In genomic region chr2:217270801-217271121, GRCh38 we compare ENCODE assay signal across 20 cellular contexts.
DNase-seq lines count a peak whose midpoint lies in the region; ATAC-seq and TF ChIP-seq lines count a peak whose summit lies in the region.
"Had no signal": no experiment of that assay in that cellular context is flagged by ENCODE, and none has a peak within 500 bp of the region (broad histone marks: within the 10 kb centered on the region; RNA-seq: fewer than 3 reads in every experiment).

No MANE protein-coding gene starts in this region.

- no peak for TF ChIP-seq POLR2A in uterus (IDR thresholded peaks at IDR 0.05)

- H3K36me3 ChIP-seq in uterus = no peaks in the 10 kb centered on the region
- H3K36me3 ChIP-seq: MG63, SJCRH30 had no signal

- H3K36me3 Mint-ChIP-seq in effector memory CD8-positive, alpha-beta T cell (ENCODE audit: insufficient read depth) = no peaks in the 10 kb centered on the region
- H3K36me3 Mint-ChIP-seq: IgD-negative memory B cell had no signal

- H3K27ac Mint-ChIP-seq in effector memory CD8-positive, alpha-beta T cell = no peak overlapping the region
- H3K27ac Mint-ChIP-seq: CD14-positive monocyte, IgD-negative memory B cell had no signal

- no peaks in the 10 kb centered on the region for H3K4me1 ChIP-seq in uterus

- no peak overlapping the region for H3K4me3 ChIP-seq in uterus
- H3K4me3 ChIP-seq: MG63, PC-9, SJCRH30 had no signal

- no peaks in the 10 kb centered on the region for H3K4me1 Mint-ChIP-seq in effector memory CD8-positive, alpha-beta T cell (ENCODE audit: low read depth in 2 of 2)
- H3K4me1 Mint-ChIP-seq: CD14-positive monocyte, IgD-negative memory B cell had no signal

- H3K27me3 Mint-ChIP-seq in effector memory CD8-positive, alpha-beta T cell = peaks cover 21 to 23% of the 10 kb centered on the region in 2 donors

- peaks cover 0 to 4% of the 10 kb centered on the region in 2 donors for H3K9me3 Mint-ChIP-seq in effector memory CD8-positive, alpha-beta T cell

- no peak for ATAC-seq in effector memory CD8-positive, alpha-beta T cell (replicated peaks)
- ATAC-seq: HCT116 had no signal

- H3K4me3 Mint-ChIP-seq in effector memory CD8-positive, alpha-beta T cell = no peak overlapping the region
- H3K4me3 Mint-ChIP-seq: CD14-positive monocyte, IgD-negative memory B cell had no signal

- no peak overlapping the region for H3K27ac ChIP-seq in uterus
- H3K27ac ChIP-seq: PC-9, SJCRH30 had no signal

- no peaks in the 10 kb centered on the region for H3K27me3 ChIP-seq in uterus
- H3K27me3 ChIP-seq: MG63, SJCRH30 had no signal

- TF ChIP-seq CTCF in uterus (IDR thresholded peaks at IDR 0.05) = no peak

- DNase-seq in GM03348 (ENCODE audit: low spot score) (peak; percentile 43), dedifferentiated amniotic fluid mesenchymal stem cell (ENCODE audit: extremely low spot score) (peak; percentile 31), iris pigment epithelial cell (ENCODE audit: low read depth) (peak; percentile 47), HK-2 (ENCODE audit: unreplicated experiment) (no peak), uterus (no peak), NCI-H1436 treated with DMSO at 0.1 percent for 48 hours (lab: John Stamatoyannopoulos, UW) (no peak)
- no peak for DNase-seq in effector memory CD8-positive, alpha-beta T cell
- DNase-seq: DMS79 treated with DMSO at 0.1 percent for 48 hours, Karpas-422, MG63, NCI-H1048, NCI-H1436, NCI-H2029, NCI-H345, NCI-H524 treated with DMSO at 0.1 percent for 48 hours, PC-9 had no signal

- no peaks in the 10 kb centered on the region for H3K9me3 ChIP-seq in uterus

- intact Hi-C loops in uterus (cut with DNase I; ENCODE audit: low total_unique reads) = no loop called here

Comparison
In these comparisons a context has a peak if more than half of its experiments do, and no peak if none do; other contexts are left out.
1. DNase-seq: peak in GM03348 (single experiment), dedifferentiated amniotic fluid mesenchymal stem cell (single experiment) and iris pigment epithelial cell (single experiment); none in effector memory CD8-positive, alpha-beta T cell (0 of 3), HK-2 (single experiment), uterus (0 of 2) and NCI-H1436 treated with DMSO at 0.1 percent for 48 hours (single experiment).